In genomic region chr11:69634069-69634468, GRCh38 we compare ENCODE assay signal across 1 cellular context.
TF ChIP-seq lines count a peak whose summit lies in the region.

No MANE protein-coding gene starts in this region.

TF ChIP-seq in H1, 55 proteins besides CTCF, POLR2A, EP300 and RAD21:
- no peak for TF ChIP-seq KDM5A (IDR thresholded peaks at IDR 0.05; ENCODE audit: low read length)
- no peak for TF ChIP-seq SP2 (IDR thresholded peaks at IDR 0.05; ENCODE audit: low read length)
- TF ChIP-seq CHD2 (IDR thresholded peaks at IDR 0.05; ENCODE audit: low read length), result no peak
- no peak for TF ChIP-seq GTF2F1 (IDR thresholded peaks at IDR 0.05; ENCODE audit: borderline replicate concordance, low read depth, low read length)
- no peak for TF ChIP-seq TAF1 (IDR thresholded peaks at IDR 0.05; ENCODE audit: low read depth, low read length)
- TF ChIP-seq TEAD4 (IDR thresholded peaks at IDR 0.05; ENCODE audit: low read depth, low read length), result no peak
- TF ChIP-seq CBX8 (IDR thresholded peaks at IDR 0.05; ENCODE audit: borderline replicate concordance, low read depth, low read length), result no peak
- TF ChIP-seq JUN (IDR thresholded peaks at IDR 0.05; ENCODE audit: low read depth, low read length), result no peak
- no peak for TF ChIP-seq TAF7 (optimal IDR thresholded peaks at IDR 0.05; ENCODE audit: borderline replicate concordance, low read depth, low read length)
